Comparison of ENCODE assay signal across 15 cellular contexts in the genomic region with DNA sequence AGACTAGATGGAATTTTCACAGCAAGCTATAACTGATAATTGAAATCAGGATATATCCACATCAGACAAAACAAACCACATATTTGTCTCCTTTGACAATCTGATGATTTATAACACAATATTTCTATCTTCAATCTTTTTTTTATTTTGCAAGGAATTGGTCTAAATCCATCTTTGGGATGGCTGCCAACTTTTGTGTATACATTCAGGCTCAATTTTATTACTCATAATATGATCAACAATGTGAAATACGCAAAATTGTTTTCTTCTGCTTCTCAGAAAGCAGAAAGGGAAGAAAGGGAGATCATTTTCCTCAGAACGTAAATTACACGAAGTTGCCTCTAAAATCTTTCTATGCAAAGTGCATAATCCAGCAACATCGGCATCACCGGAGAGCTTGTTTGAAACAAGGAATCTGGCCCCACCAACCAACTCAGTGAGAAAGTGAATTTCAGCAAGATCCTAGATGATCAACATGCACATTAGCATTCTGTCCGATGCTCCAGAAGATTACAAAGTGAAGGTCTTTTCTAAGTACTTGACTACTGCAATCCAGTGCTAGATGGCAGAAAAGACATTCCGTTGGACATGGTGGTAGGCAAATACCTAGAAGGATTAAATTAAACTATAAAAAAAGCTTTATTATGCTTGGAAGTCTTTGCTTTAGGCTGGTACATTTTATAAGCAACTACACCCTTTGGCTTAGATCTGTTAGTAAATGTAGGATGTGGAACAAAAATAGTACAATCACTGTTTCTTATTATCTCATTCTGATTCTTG.
DNase-seq lines count a peak whose midpoint lies in the region; ATAC-seq and TF ChIP-seq lines count a peak whose summit lies in the region.
"Had no signal": no experiment of that assay in that cellular context is flagged by ENCODE, and none has a peak within 500 bp of the region (broad histone marks: within the 10 kb centered on the region; RNA-seq: fewer than 3 reads in every experiment).

No MANE protein-coding gene starts in this region.

- H3K4me3 ChIP-seq in BLaER1 = no peak overlapping the region
- H3K4me3 ChIP-seq in fibroblast of mammary gland (ENCODE audit: control insufficient read depth, low read depth, low read length) = no peak overlapping the region
- no peak overlapping the region for H3K4me3 ChIP-seq in sigmoid colon

- 77% methylated on average over 7 of the region's 7 CpGs for WGBS in sigmoid colon, 2 donors

- DNase-seq in fibroblast of mammary gland (ENCODE audit: low read depth) (peak; percentile 55), sciatic nerve (ENCODE audit: low spot score) (no peak), glutamatergic neuron (no peak), sigmoid colon (no peak), ecto neural progenitor cell (ENCODE audit: low spot score) (no peak)
- DNase-seq in activated naive CD4-positive, alpha-beta T cell treated with anti-CD3 and anti-CD28 coated beads, Interleukin-2, amount 10 ng/mL, durations not matched to agents 7 days and 5 days = no peak
- DNase-seq: activated CD4-positive, alpha-beta T cell treated with anti-CD3 and anti-CD28 coated beads for 36 hours; activated T-cell treated with anti-CD3 and anti-CD28 coated beads, Interleukin-2, amount 50 U/mL, for 24 hours; effector memory CD8-positive, alpha-beta T cell; H7; NCI-H2171; SW 1271 had no signal

- no peak overlapping the region for H3K9ac ChIP-seq in BLaER1

- H4K20me1 ChIP-seq in BLaER1 = no peaks in the 10 kb centered on the region

- ATAC-seq in SK-N-SH treated with all-trans-retinoic acid at 6 μM for 48 hours (peak; percentile 69), sciatic nerve (peak; percentile 67)
- ATAC-seq: activated CD4-positive, alpha-beta T cell treated with anti-CD3 and anti-CD28 coated beads for 36 hours; effector memory CD8-positive, alpha-beta T cell had no signal

- H3K4me1 Mint-ChIP-seq in glutamatergic neuron (ENCODE audit: low read depth, unreplicated experiment) = peaks cover 6% of the 10 kb centered on the region
- no peaks in the 10 kb centered on the region for H3K4me1 Mint-ChIP-seq in activated naive CD4-positive, alpha-beta T cell treated with anti-CD3 and anti-CD28 coated beads, Interleukin-2, amount 10 ng/mL, durations not matched to agents 7 days and 5 days

- no peak for TF ChIP-seq POLR2A in sigmoid colon (IDR thresholded peaks at IDR 0.05)

- TF ChIP-seq EP300 in sigmoid colon (IDR thresholded peaks at IDR 0.05) = no peak

- H3K9me3 ChIP-seq in BLaER1 (0 out of 2 replicates have a peak, but pooled peaks cover 4% of the 10 kb centered on the region), sigmoid colon (no peaks in the 10 kb centered on the region)

- no peaks in the 10 kb centered on the region for H3K27me3 Mint-ChIP-seq in glutamatergic neuron (ENCODE audit: unreplicated experiment)
- no peaks in the 10 kb centered on the region for H3K27me3 Mint-ChIP-seq in activated naive CD4-positive, alpha-beta T cell treated with anti-CD3 and anti-CD28 coated beads, Interleukin-2, amount 10 ng/mL, durations not matched to agents 7 days and 5 days
- H3K27me3 Mint-ChIP-seq: activated CD4-positive, alpha-beta T cell treated with anti-CD3 and anti-CD28 coated beads for 36 hours; activated T-cell treated with anti-CD3 and anti-CD28 coated beads, Interleukin-2, amount 50 U/mL, for 24 hours; effector memory CD8-positive, alpha-beta T cell had no signal

- intact Hi-C loops in sciatic nerve (cut with DNase I) = no loop called here
- intact Hi-C loops in sigmoid colon (cut with DNase I) = no loop called here

- no peaks in the 10 kb centered on the region for H3K9me3 Mint-ChIP-seq in glutamatergic neuron (ENCODE audit: unreplicated experiment)
- no peaks in the 10 kb centered on the region for H3K9me3 Mint-ChIP-seq in activated naive CD4-positive, alpha-beta T cell treated with anti-CD3 and anti-CD28 coated beads, Interleukin-2, amount 10 ng/mL, durations not matched to agents 7 days and 5 days
- H3K9me3 Mint-ChIP-seq: effector memory CD8-positive, alpha-beta T cell had no signal

- no peak overlapping the region for H3K27ac Mint-ChIP-seq in glutamatergic neuron (ENCODE audit: unreplicated experiment)
- no peak overlapping the region for H3K27ac Mint-ChIP-seq in activated naive CD4-positive, alpha-beta T cell treated with anti-CD3 and anti-CD28 coated beads, Interleukin-2, amount 10 ng/mL, durations not matched to agents 7 days and 5 days
- H3K27ac Mint-ChIP-seq: activated CD4-positive, alpha-beta T cell treated with anti-CD3 and anti-CD28 coated beads for 36 hours; activated T-cell treated with anti-CD3 and anti-CD28 coated beads, Interleukin-2, amount 50 U/mL, for 24 hours had no signal

- TF ChIP-seq CTCF in fibroblast of mammary gland (conservative IDR thresholded peaks at IDR 0.05; ENCODE audit: control insufficient read depth, insufficient read depth, low read depth, low read length) = no peak
- no peak for TF ChIP-seq CTCF in glutamatergic neuron (IDR thresholded peaks at IDR 0.05; ENCODE audit: partially characterized antibody, unreplicated experiment)
- TF ChIP-seq CTCF in sigmoid colon (IDR thresholded peaks at IDR 0.05) = no peak

- peaks cover 24% of the 10 kb centered on the region for H3K4me1 ChIP-seq in BLaER1
- H3K4me1 ChIP-seq in sigmoid colon = no peaks in the 10 kb centered on the region

- H3K36me3 Mint-ChIP-seq in glutamatergic neuron (ENCODE audit: unreplicated experiment) = no peaks in the 10 kb centered on the region
- H3K36me3 Mint-ChIP-seq in activated naive CD4-positive, alpha-beta T cell treated with anti-CD3 and anti-CD28 coated beads, Interleukin-2, amount 10 ng/mL, durations not matched to agents 7 days and 5 days = no peaks in the 10 kb centered on the region

- no peak overlapping the region for H3K27ac ChIP-seq in BLaER1
- H3K27ac ChIP-seq in sigmoid colon = peak overlapping the region in 2 of 4 donors; percentile 34 to 44
- H3K27ac ChIP-seq: C4-2B had no signal

- H3K4me3 Mint-ChIP-seq in glutamatergic neuron (ENCODE audit: unreplicated experiment) = no peak overlapping the region
- H3K4me3 Mint-ChIP-seq in activated naive CD4-positive, alpha-beta T cell treated with anti-CD3 and anti-CD28 coated beads, Interleukin-2, amount 10 ng/mL, durations not matched to agents 7 days and 5 days = no peak overlapping the region
- H3K4me3 Mint-ChIP-seq: activated CD4-positive, alpha-beta T cell treated with anti-CD3 and anti-CD28 coated beads for 36 hours; activated T-cell treated with anti-CD3 and anti-CD28 coated beads, Interleukin-2, amount 50 U/mL, for 24 hours; effector memory CD8-positive, alpha-beta T cell had no signal

- no peaks in the 10 kb centered on the region for H3K36me3 ChIP-seq in BLaER1
- no peaks in the 10 kb centered on the region for H3K36me3 ChIP-seq in sigmoid colon

- peak overlapping the region; percentile 23; the same call in 1 of the 2 replicates for H3K4me2 ChIP-seq in BLaER1

- H3K27me3 ChIP-seq in BLaER1 (no peaks in the 10 kb centered on the region), sigmoid colon (no peaks in the 10 kb centered on the region)

- CTCF ChIA-PET in activated naive CD4-positive, alpha-beta T cell treated with anti-CD3 and anti-CD28 coated beads, Interleukin-2, amount 10 ng/mL, durations not matched to agents 7 days and 5 days (lab: Charles Lee) = no interaction called here

TF ChIP-seq in SK-N-SH treated with all-trans-retinoic acid at 6 μM for 48 hours, 23 proteins besides CTCF, POLR2A, EP300 and RAD21 (continues in another document):
- TF ChIP-seq ZNF70 (CRISPR knock-in tag; IDR thresholded peaks at IDR 0.05) (no peak), OSR1 (CRISPR knock-in tag; IDR thresholded peaks at IDR 0.05) (no peak), ARNTL (CRISPR knock-in tag; IDR thresholded peaks at IDR 0.05; ENCODE audit: borderline replicate concordance, low read depth) (no peak), TCF4 (CRISPR knock-in tag; IDR thresholded peaks at IDR 0.05; ENCODE audit: borderline replicate concordance) (no peak), ISL1 (CRISPR knock-in tag; IDR thresholded peaks at IDR 0.05) (no peak), SNAI2 (CRISPR knock-in tag; IDR thresholded peaks at IDR 0.05) (no peak), BACH2 (CRISPR knock-in tag; IDR thresholded peaks at IDR 0.05; ENCODE audit: borderline replicate concordance) (no peak)
- TF ChIP-seq, protein P1, sequence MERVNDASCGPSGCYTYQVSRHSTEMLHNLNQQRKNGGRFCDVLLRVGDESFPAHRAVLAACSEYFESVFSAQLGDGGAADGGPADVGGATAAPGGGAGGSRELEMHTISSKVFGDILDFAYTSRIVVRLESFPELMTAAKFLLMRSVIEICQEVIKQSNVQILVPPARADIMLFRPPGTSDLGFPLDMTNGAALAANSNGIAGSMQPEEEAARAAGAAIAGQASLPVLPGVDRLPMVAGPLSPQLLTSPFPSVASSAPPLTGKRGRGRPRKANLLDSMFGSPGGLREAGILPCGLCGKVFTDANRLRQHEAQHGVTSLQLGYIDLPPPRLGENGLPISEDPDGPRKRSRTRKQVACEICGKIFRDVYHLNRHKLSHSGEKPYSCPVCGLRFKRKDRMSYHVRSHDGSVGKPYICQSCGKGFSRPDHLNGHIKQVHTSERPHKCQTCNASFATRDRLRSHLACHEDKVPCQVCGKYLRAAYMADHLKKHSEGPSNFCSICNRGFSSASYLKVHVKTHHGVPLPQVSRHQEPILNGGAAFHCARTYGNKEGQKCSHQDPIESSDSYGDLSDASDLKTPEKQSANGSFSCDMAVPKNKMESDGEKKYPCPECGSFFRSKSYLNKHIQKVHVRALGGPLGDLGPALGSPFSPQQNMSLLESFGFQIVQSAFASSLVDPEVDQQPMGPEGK (CRISPR knock-in tag; IDR thresholded peaks at IDR 0.05; ENCODE audit: borderline replicate concordance) = no peak
